Comparison of ENCODE assay signal across 11 cellular contexts in genomic region chr22:49951986-49952896, GRCh38. TPM values are rescaled to one million over a fixed set of nuclear protein-coding genes. Genes with fewer than 3 reads are reported as not detected.
A peak's percentile ranks its signal among the peaks of the same experiment; 100 is the strongest.
DNase-seq lines count a peak whose midpoint lies in the region; ATAC-seq and TF ChIP-seq lines count a peak whose summit lies in the region.
"Had no signal": no experiment of that assay in that cellular context is flagged by ENCODE, and none has a peak within 500 bp of the region (broad histone marks: within the 10 kb centered on the region; RNA-seq: fewer than 3 reads in every experiment).

No MANE protein-coding gene starts in this region.

- intact Hi-C loops in dendritic cell treated with granulocyte-macrophage colony-stimulating factor and Interleukin-4, amounts not matched to agents 40 ng/mL and 50 ng/mL, for 4 days (cut with micrococcal nuclease) = no loop called here

- peaks cover 1% of the 10 kb centered on the region for H3K27me3 Mint-ChIP-seq in dendritic cell treated with granulocyte-macrophage colony-stimulating factor and Interleukin-4, amounts not matched to agents 40 ng/mL and 50 ng/mL, for 4 days
- H3K27me3 Mint-ChIP-seq: CD4-positive, CD25-positive, alpha-beta regulatory T cell had no signal

- H2AFZ ChIP-seq in Karpas-422 (ENCODE audit: low read length) (no peak overlapping the region), MM.1S (ENCODE audit: low read length) (no peak overlapping the region)

- no peak for ATAC-seq in HG02571 (IDR thresholded peaks at IDR 0.05; ENCODE audit: unreplicated experiment)
- ATAC-seq: left lobe of liver had no signal

- H3K36me3 ChIP-seq in HUES48 (ENCODE audit: control insufficient read depth, insufficient read depth, low read length) (no peaks in the 10 kb centered on the region), mucosa of stomach (ENCODE audit: control insufficient read depth, insufficient read depth, low read length) (no peaks in the 10 kb centered on the region), Karpas-422 (ENCODE audit: insufficient read depth, low read length) (no peaks in the 10 kb centered on the region), MM.1S (replicated peaks; ENCODE audit: insufficient read depth, low read length) (no peaks in the 10 kb centered on the region)
- H3K36me3 ChIP-seq: adrenal gland had no signal

- H3K27ac ChIP-seq in HUES48 (ENCODE audit: low read depth, low read length) (peak overlapping the region; percentile 20), Karpas-422 (ENCODE audit: low read length) (no peak overlapping the region), MM.1S (ENCODE audit: low read length) (no peak overlapping the region)

- H4K20me1 ChIP-seq in Karpas-422 (ENCODE audit: insufficient read depth, low read depth, low read length) (0 out of 2 replicates have a peak, but pooled peaks cover 2% of the 10 kb centered on the region), MM.1S (ENCODE audit: insufficient read depth, low read length) (no peaks in the 10 kb centered on the region)

- H3F3A ChIP-seq in MM.1S (ENCODE audit: insufficient read depth, low read length) = no peaks in the 10 kb centered on the region

- no peaks in the 10 kb centered on the region for H3K27me3 ChIP-seq in HUES48 (ENCODE audit: control insufficient read depth, insufficient read depth, low read length)
- H3K27me3 ChIP-seq in mucosa of stomach (ENCODE audit: control insufficient read depth, insufficient read depth, low read length) = no peaks in the 10 kb centered on the region
- no peaks in the 10 kb centered on the region for H3K27me3 ChIP-seq in Karpas-422 (ENCODE audit: low read length)
- H3K27me3 ChIP-seq in MM.1S (replicated peaks; ENCODE audit: insufficient read depth, low read length) = peaks cover 28% of the 10 kb centered on the region
- H3K27me3 ChIP-seq: adrenal gland had no signal

- H3K79me2 ChIP-seq in Karpas-422 (ENCODE audit: low read length) (no peaks in the 10 kb centered on the region), MM.1S (ENCODE audit: low read length) (no peaks in the 10 kb centered on the region)

- H3K4me3 Mint-ChIP-seq in dendritic cell treated with granulocyte-macrophage colony-stimulating factor and Interleukin-4, amounts not matched to agents 40 ng/mL and 50 ng/mL, for 4 days = no peak overlapping the region
- H3K4me3 Mint-ChIP-seq: CD4-positive, CD25-positive, alpha-beta regulatory T cell had no signal

- no peaks in the 10 kb centered on the region for H3K9me3 Mint-ChIP-seq in dendritic cell treated with granulocyte-macrophage colony-stimulating factor and Interleukin-4, amounts not matched to agents 40 ng/mL and 50 ng/mL, for 4 days
- H3K9me3 Mint-ChIP-seq: CD4-positive, CD25-positive, alpha-beta regulatory T cell had no signal

- no peak overlapping the region for H3K9ac ChIP-seq in HUES48 (ENCODE audit: low read depth, low read length)
- peak overlapping the region; percentile 80 for H3K9ac ChIP-seq in mucosa of stomach (ENCODE audit: low read length)
- H3K9ac ChIP-seq in Karpas-422 (ENCODE audit: low read length) = no peak overlapping the region
- H3K9ac ChIP-seq in MM.1S (ENCODE audit: low read length) = no peak overlapping the region

- DNase-seq in 8988T = peak; percentile 94
- no peak for DNase-seq in Karpas-422
- DNase-seq in MM.1S = no peak
- DNase-seq in HPDE6-E6E7 (ENCODE audit: extremely low spot score) = no peak
- DNase-seq: adrenal gland; CD4-positive, CD25-positive, alpha-beta regulatory T cell had no signal

- no peak overlapping the region for H3K4me2 ChIP-seq in Karpas-422 (ENCODE audit: low read depth, low read length, poor library complexity, severe bottlenecking)
- H3K4me2 ChIP-seq in MM.1S (ENCODE audit: low read depth, low read length) = no peak overlapping the region

- H3K9me2 ChIP-seq in Karpas-422 (replicated peaks; ENCODE audit: insufficient read depth, low read length) = no peaks in the 10 kb centered on the region
- H3K9me2 ChIP-seq in MM.1S (replicated peaks; ENCODE audit: insufficient read depth, low read length) = no peaks in the 10 kb centered on the region

- H3K4me3 ChIP-seq in HUES48 (ENCODE audit: low read depth, low read length) (no peak overlapping the region), mucosa of stomach (ENCODE audit: low read length) (no peak overlapping the region), Karpas-422 (ENCODE audit: low read length) (no peak overlapping the region), MM.1S (ENCODE audit: low read length) (no peak overlapping the region)
- H3K4me3 ChIP-seq: adrenal gland had no signal

- peaks cover 81% of the 10 kb centered on the region for H3K4me1 Mint-ChIP-seq in dendritic cell treated with granulocyte-macrophage colony-stimulating factor and Interleukin-4, amounts not matched to agents 40 ng/mL and 50 ng/mL, for 4 days (ENCODE audit: low read depth)
- H3K4me1 Mint-ChIP-seq: CD4-positive, CD25-positive, alpha-beta regulatory T cell had no signal

- H3K4me1 ChIP-seq in HUES48 (ENCODE audit: control insufficient read depth, insufficient read depth, low read length) = peaks cover 2% of the 10 kb centered on the region; the same call in 1 of the 2 replicates
- peaks cover 79% of the 10 kb centered on the region for H3K4me1 ChIP-seq in mucosa of stomach (ENCODE audit: control insufficient read depth, insufficient read depth, low read length)
- H3K4me1 ChIP-seq in Karpas-422 (ENCODE audit: low read length) = peaks cover 8% of the 10 kb centered on the region
- no peaks in the 10 kb centered on the region for H3K4me1 ChIP-seq in MM.1S (ENCODE audit: low read length)

- H3K27ac Mint-ChIP-seq in dendritic cell treated with granulocyte-macrophage colony-stimulating factor and Interleukin-4, amounts not matched to agents 40 ng/mL and 50 ng/mL, for 4 days = peak overlapping the region; percentile 86
- H3K27ac Mint-ChIP-seq: CD4-positive, CD25-positive, alpha-beta regulatory T cell had no signal

- TF ChIP-seq CTCF in MM.1S (IDR thresholded peaks at IDR 0.05; ENCODE audit: low read length) = no peak

- no peaks in the 10 kb centered on the region for H3K36me3 Mint-ChIP-seq in dendritic cell treated with granulocyte-macrophage colony-stimulating factor and Interleukin-4, amounts not matched to agents 40 ng/mL and 50 ng/mL, for 4 days (ENCODE audit: low read depth)
- H3K36me3 Mint-ChIP-seq: CD4-positive, CD25-positive, alpha-beta regulatory T cell had no signal

- H3K9me3 ChIP-seq in HUES48 (ENCODE audit: control insufficient read depth, insufficient read depth, low read length) (no peaks in the 10 kb centered on the region), mucosa of stomach (ENCODE audit: control insufficient read depth, low read length) (no peaks in the 10 kb centered on the region), Karpas-422 (ENCODE audit: low read length) (no peaks in the 10 kb centered on the region), MM.1S (replicated peaks; ENCODE audit: insufficient read depth, low read length) (no peaks in the 10 kb centered on the region)
- H3K9me3 ChIP-seq: adrenal gland had no signal

RNA-seq across cellular contexts. Expression of gene PIM3, which starts 8.3 kb away (rescaled TPM):
- 15.4 and 41.1 TPM in 2 replicates for total RNA-seq in Karpas-422 (2014; rRNA removed; shearing (Covaris generic); ENCODE audit: low replicate concordance)

RNA-seq across cellular contexts. Expression of gene CRELD2, which starts 33.8 kb away (rescaled TPM):
- 12.7 and 34.2 TPM in 2 replicates for total RNA-seq in Karpas-422 (2014; rRNA removed; shearing (Covaris generic); ENCODE audit: low replicate concordance)

RNA-seq across cellular contexts. Expression of gene ALG12, which starts 34.0 kb away (rescaled TPM):
- 4.7 and 4.8 TPM in 2 replicates for total RNA-seq in Karpas-422 (2014; rRNA removed; shearing (Covaris generic); ENCODE audit: low replicate concordance)
